8 cellular contexts compared by ENCODE assay signal in the genomic region with DNA sequence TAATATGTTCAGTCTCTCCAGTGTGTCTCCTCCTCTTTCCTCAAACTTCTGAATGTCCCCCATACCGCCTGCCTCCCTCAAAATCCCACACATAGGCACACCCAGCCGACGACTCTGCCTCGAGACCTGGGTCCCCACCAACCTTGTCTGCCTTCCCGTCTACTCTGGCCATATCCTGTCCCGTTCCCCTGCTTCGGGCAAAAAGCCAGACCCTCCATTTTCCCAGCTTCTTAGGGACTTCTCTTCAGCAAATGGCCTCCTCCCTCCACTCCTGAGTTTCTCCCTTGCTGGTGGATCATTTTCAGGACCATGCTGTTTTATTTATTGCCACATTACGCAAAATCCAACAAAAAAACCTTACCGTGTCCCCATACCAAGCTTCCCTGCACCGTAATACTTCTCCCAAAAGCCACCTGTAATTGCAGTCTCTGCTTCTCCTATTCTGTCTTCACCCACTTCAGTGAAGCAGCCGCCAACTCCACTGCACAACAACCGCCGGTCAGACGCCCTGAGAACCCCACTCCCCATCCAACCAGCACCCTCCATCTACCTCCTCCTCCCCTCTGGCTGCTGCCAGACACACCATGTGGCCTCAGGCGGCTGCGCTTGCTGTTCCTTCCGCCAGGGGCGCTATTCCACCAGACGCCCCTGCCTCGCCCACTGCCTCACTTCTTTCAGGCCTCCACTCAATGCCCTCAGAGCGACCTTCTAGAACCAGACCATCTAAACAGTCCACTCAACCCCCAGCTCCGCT.
A peak's percentile ranks its signal among the peaks of the same experiment; 100 is the strongest.
DNase-seq lines count a peak whose midpoint lies in the region; ATAC-seq and TF ChIP-seq lines count a peak whose summit lies in the region.

No MANE protein-coding gene starts in this region.

- no peak; the same call in 1 of the 2 replicates for ATAC-seq in IMR-90 (ENCODE audit: low read depth)

- H2AK5ac ChIP-seq in IMR-90 (ENCODE audit: low read depth, low read length), result peak overlapping the region; percentile 15; the same call in 1 of the 2 replicates

- no peak overlapping the region for H2BK15ac ChIP-seq in IMR-90 (ENCODE audit: low read depth, low read length)

- H3K4me2 ChIP-seq in IMR-90 (ENCODE audit: low read depth, low read length), result no peak overlapping the region

- TF ChIP-seq CTCF in GM20000 (IDR thresholded peaks at IDR 0.05; ENCODE audit: extremely low read depth, missing control alignments) (peak; percentile 87), IMR-90 (conservative IDR thresholded peaks at IDR 0.05; ENCODE audit: low read depth, low read length) (peak; percentile 41), fibroblast of mammary gland (conservative IDR thresholded peaks at IDR 0.05; ENCODE audit: control insufficient read depth, insufficient read depth, low read depth, low read length) (peak; percentile 61)

- H3K4me3 ChIP-seq in IMR-90 (ENCODE audit: insufficient read depth, low read depth, low read length) (no peak overlapping the region), fibroblast of mammary gland (ENCODE audit: control insufficient read depth, low read depth, low read length) (no peak overlapping the region)

- BruUV-seq in IMR-90 (replicated peaks; lab: Mats Ljungman, UMichigan), result no TSS peak

- H3K23ac ChIP-seq in IMR-90 (ENCODE audit: low read depth, low read length), result no peak overlapping the region

- TF ChIP-seq RAD21 in IMR-90 (IDR thresholded peaks at IDR 0.05; ENCODE audit: low read length), result no peak

- H4K8ac ChIP-seq in IMR-90 (ENCODE audit: low read depth in 2 of 2, low read length in 2 of 2), result no peak overlapping the region

- dilution Hi-C loops in IMR-90 (cut with HindIII; ENCODE audit: low sequenced_read_pairs, unreplicated experiment), result no loop called here

- H2AK9ac ChIP-seq in IMR-90 (replicated peaks; ENCODE audit: low read depth, low read length, poor library complexity), result no peak overlapping the region

- H2AFZ ChIP-seq in IMR-90 (replicated peaks; ENCODE audit: low read length, poor library complexity), result peak overlapping the region; percentile 54

- H3K4ac ChIP-seq in IMR-90 (ENCODE audit: low read depth, low read length), result no peak overlapping the region

- no peak overlapping the region for H3K56ac ChIP-seq in IMR-90 (ENCODE audit: extremely low read depth, insufficient read depth, low read length)

- H3K9me1 ChIP-seq in IMR-90 (ENCODE audit: insufficient read depth, low read length), result no peaks in the 10 kb centered on the region

- no peak overlapping the region for H4K91ac ChIP-seq in IMR-90 (ENCODE audit: insufficient read depth, low read depth, low read length)

- H4K5ac ChIP-seq in IMR-90 (ENCODE audit: low read depth, low read length), result no peak overlapping the region

- no peak overlapping the region for H2BK5ac ChIP-seq in IMR-90 (ENCODE audit: low read depth, low read length, poor library complexity, severe bottlenecking)

- no peak overlapping the region for H3K9ac ChIP-seq in IMR-90 (ENCODE audit: low read depth, low read length)

- intact Hi-C loops in IMR-90 (cut with micrococcal nuclease), result no loop called here

- POLR2A ChIA-PET in IMR-90 (lab: Charles Lee; ENCODE audit: unreplicated experiment), result no interaction called here

- no peaks in the 10 kb centered on the region for H3K4me1 ChIP-seq in IMR-90 (ENCODE audit: control insufficient read depth, insufficient read depth, low read length)

- in situ Hi-C loops in IMR-90 (cut with MboI; ENCODE audit: low sequenced_read_pairs), result loop anchor here (5.0 kb wide), 1 partner anchor 307 kb away; no protein-coding TSS in a partner anchor

- H2BK120ac ChIP-seq in IMR-90 (ENCODE audit: low read depth, low read length), result no peak overlapping the region

- CTCF ChIA-PET in IMR-90 (lab: Yijun Ruan, JAX), result interaction anchor here (0.6 to 1.2 kb wide), 4 partner anchors 10 to 1362 kb away, joined by 3 read pairs; no protein-coding TSS in a partner anchor

- no peak overlapping the region for H3K18ac ChIP-seq in IMR-90 (ENCODE audit: low read depth, low read length)

- no peaks in the 10 kb centered on the region for H3K79me1 ChIP-seq in IMR-90 (ENCODE audit: low read depth in 1 of 2, low read length in 2 of 2)

- H3K14ac ChIP-seq in IMR-90 (replicated peaks; ENCODE audit: low read depth, low read length), result no peak overlapping the region

- 0 out of 2 replicates have a peak, but pooled peaks cover 3% of the 10 kb centered on the region for H3K27me3 ChIP-seq in IMR-90 (ENCODE audit: control insufficient read depth, insufficient read depth, low read length)

- no peak overlapping the region for H3K27ac ChIP-seq in IMR-90 (ENCODE audit: insufficient read depth, low read length)

- WGBS in IMR-90 (ENCODE audit: extremely low coverage in 2 of 2, insufficient read length in 1 of 2), 2 experiments, result 71% methylated on average over 15 of the region's 22 CpGs; no CpG with 5 or more reads in 1 of the 2 experiments

- DNase-seq in COLO829 (ENCODE audit: low spot score) (peak; percentile 56), GM20000 (ENCODE audit: low spot score) (peak; percentile 44), IMR-90 (no peak), fibroblast of mammary gland (ENCODE audit: low read depth) (peak; percentile 28), NCI-H524 (lab: John Stamatoyannopoulos, UW) (no peak), RKO (ENCODE audit: low spot score) (no peak)
- DNase-seq in activated CD4-positive, alpha-beta T cell treated with anti-CD3 and anti-CD28 coated beads for 4 hours, result peak; percentile 24 to 39
- DNase-seq in stimulated activated CD4-positive, alpha-beta T cell treated with anti-CD3 and anti-CD28 coated beads, Interleukin-12 subunit alpha, Interleukin-12 subunit beta, amount 100 ng/mL, for 48 hours (ENCODE audit: low read depth in 2 of 3, low spot score in 1 of 3), result peak in 2 of 3 donors; percentile 25 to 42

- TF ChIP-seq POLR2A in IMR-90 (IDR thresholded peaks at IDR 0.05; ENCODE audit: low read depth, low read length), result no peak

- H3K36me3 ChIP-seq in IMR-90 (ENCODE audit: control insufficient read depth, insufficient read depth, low read length), result no peaks in the 10 kb centered on the region

- H3K9me3 ChIP-seq in IMR-90 (ENCODE audit: control insufficient read depth, insufficient read depth, low read length), result no peaks in the 10 kb centered on the region

- no peaks in the 10 kb centered on the region for H4K20me1 ChIP-seq in IMR-90 (ENCODE audit: insufficient read depth, low read length)

- H2BK20ac ChIP-seq in IMR-90 (ENCODE audit: low read depth, low read length), result no peak overlapping the region

TF ChIP-seq in IMR-90, 13 proteins besides CTCF, POLR2A, EP300 and RAD21:
- TF ChIP-seq RFX5 (IDR thresholded peaks at IDR 0.05; ENCODE audit: low read depth, low read length) (no peak), CEBPB (IDR thresholded peaks at IDR 0.05; ENCODE audit: low read depth, low read length) (no peak), SMC3 (IDR thresholded peaks at IDR 0.05; ENCODE audit: low read depth, low read length) (no peak), CHD1 (IDR thresholded peaks at IDR 0.05; ENCODE audit: low read depth, low read length) (no peak), RCOR1 (IDR thresholded peaks at IDR 0.05; ENCODE audit: insufficient replicate concordance, low read length) (no peak), MAZ (IDR thresholded peaks at IDR 0.05; ENCODE audit: borderline replicate concordance, low read depth, low read length) (no peak), FOS (IDR thresholded peaks at IDR 0.05; ENCODE audit: low read depth, low read length) (no peak), BHLHE40 (IDR thresholded peaks at IDR 0.05; ENCODE audit: low read depth, low read length) (no peak), MXI1 (IDR thresholded peaks at IDR 0.05; ENCODE audit: borderline replicate concordance, low read depth, low read length) (no peak)
- TF ChIP-seq, protein P1, sequence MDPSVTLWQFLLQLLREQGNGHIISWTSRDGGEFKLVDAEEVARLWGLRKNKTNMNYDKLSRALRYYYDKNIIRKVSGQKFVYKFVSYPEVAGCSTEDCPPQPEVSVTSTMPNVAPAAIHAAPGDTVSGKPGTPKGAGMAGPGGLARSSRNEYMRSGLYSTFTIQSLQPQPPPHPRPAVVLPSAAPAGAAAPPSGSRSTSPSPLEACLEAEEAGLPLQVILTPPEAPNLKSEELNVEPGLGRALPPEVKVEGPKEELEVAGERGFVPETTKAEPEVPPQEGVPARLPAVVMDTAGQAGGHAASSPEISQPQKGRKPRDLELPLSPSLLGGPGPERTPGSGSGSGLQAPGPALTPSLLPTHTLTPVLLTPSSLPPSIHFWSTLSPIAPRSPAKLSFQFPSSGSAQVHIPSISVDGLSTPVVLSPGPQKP (IDR thresholded peaks at IDR 0.05; ENCODE audit: borderline replicate concordance, low read depth, low read length), result no peak
- TF ChIP-seq, protein P2, sequence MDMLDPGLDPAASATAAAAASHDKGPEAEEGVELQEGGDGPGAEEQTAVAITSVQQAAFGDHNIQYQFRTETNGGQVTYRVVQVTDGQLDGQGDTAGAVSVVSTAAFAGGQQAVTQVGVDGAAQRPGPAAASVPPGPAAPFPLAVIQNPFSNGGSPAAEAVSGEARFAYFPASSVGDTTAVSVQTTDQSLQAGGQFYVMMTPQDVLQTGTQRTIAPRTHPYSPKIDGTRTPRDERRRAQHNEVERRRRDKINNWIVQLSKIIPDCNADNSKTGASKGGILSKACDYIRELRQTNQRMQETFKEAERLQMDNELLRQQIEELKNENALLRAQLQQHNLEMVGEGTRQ (IDR thresholded peaks at IDR 0.05; ENCODE audit: low read depth, low read length), result no peak

Comparison
In these comparisons a context has a peak if more than half of its experiments do, and no peak if none do; other contexts are left out.
1. DNase-seq: peak in COLO829 (single experiment), GM20000 (single experiment), activated CD4-positive, alpha-beta T cell treated with anti-CD3 and anti-CD28 coated beads for 4 hours (2 of 2), fibroblast of mammary gland (single experiment) and stimulated activated CD4-positive, alpha-beta T cell treated with anti-CD3 and anti-CD28 coated beads, Interleukin-12 subunit alpha, Interleukin-12 subunit beta, amount 100 ng/mL, for 48 hours (2 of 3); none in IMR-90 (single experiment), NCI-H524 (0 of 2) and RKO (single experiment).
2. Peak in every context shown above with its lines, with median percentiles within 50 percentile points of each other: CTCF ChIP-seq.